In genomic region chr18:58792086-58792485, GRCh38 we compare ENCODE assay signal across 1 cellular context.
TF ChIP-seq lines count a peak whose summit lies in the region.

No MANE protein-coding gene starts in this region.

TF ChIP-seq in GM23338, 12 proteins besides CTCF, POLR2A, EP300 and RAD21 (continued from another document):
- no peak for TF ChIP-seq REST (IDR thresholded peaks at IDR 0.05; ENCODE audit: unreplicated experiment)
- TF ChIP-seq EZH2phosphoT487 (IDR thresholded peaks at IDR 0.05; ENCODE audit: unreplicated experiment), result no peak
- TF ChIP-seq NANOG (IDR thresholded peaks at IDR 0.05; ENCODE audit: borderline replicate concordance), result no peak
- TF ChIP-seq POLR2AphosphoS5 (IDR thresholded peaks at IDR 0.05; ENCODE audit: low read depth), result no peak
- TF ChIP-seq ZNF114 (CRISPR knock-in tag; IDR thresholded peaks at IDR 0.05), result no peak
